Comparison of ENCODE assay signal across 1 cellular context in the genomic region with DNA sequence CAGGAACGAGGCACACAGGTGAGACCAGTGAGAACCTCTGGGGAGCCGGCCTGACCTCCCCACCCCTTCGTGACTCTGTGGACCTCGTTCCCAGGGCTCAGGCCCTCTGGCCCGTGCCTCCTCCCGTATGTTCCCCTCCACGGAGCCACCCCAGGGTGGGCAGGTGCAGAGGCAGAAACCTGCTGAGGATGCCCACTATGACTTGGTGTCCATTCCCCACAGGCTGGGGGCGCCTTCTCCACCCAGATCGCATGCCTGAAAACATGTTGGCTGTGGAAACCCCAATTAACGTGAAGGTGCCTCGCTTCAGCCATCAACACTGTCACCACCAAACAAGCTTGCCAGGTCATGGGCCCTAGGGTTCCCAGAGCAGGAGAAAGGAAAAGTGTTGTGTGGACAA.
TF ChIP-seq lines count a peak whose summit lies in the region.

No MANE protein-coding gene starts in this region.

TF ChIP-seq in K562, 482 proteins besides CTCF, POLR2A, EP300 and RAD21:
- TF ChIP-seq RFX5 (IDR thresholded peaks at IDR 0.05; ENCODE audit: low read depth, low read length) (no peak), STAT6 (CRISPR knock-in tag; IDR thresholded peaks at IDR 0.05) (no peak), BRF1 (IDR thresholded peaks at IDR 0.05; ENCODE audit: borderline replicate concordance, extremely low read depth, insufficient read length) (no peak), ZBTB17 (CRISPR knock-in tag; IDR thresholded peaks at IDR 0.05) (no peak)
- TF ChIP-seq, protein P1, sequence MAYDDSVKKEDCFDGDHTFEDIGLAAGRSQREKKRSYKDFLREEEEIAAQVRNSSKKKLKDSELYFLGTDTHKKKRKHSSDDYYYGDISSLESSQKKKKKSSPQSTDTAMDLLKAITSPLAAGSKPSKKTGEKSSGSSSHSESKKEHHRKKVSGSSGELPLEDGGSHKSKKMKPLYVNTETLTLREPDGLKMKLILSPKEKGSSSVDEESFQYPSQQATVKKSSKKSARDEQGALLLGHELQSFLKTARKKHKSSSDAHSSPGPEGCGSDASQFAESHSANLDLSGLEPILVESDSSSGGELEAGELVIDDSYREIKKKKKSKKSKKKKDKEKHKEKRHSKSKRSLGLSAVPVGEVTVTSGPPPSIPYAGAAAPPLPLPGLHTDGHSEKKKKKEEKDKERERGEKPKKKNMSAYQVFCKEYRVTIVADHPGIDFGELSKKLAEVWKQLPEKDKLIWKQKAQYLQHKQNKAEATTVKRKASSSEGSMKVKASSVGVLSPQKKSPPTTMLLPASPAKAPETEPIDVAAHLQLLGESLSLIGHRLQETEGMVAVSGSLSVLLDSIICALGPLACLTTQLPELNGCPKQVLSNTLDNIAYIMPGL (CRISPR knock-in tag; IDR thresholded peaks at IDR 0.05), result no peak
